Comparison of ENCODE assay signal across 21 cellular contexts in genomic region chr2:240636563-240637115, GRCh38. TPM values are rescaled to one million over a fixed set of nuclear protein-coding genes. Genes with fewer than 3 reads are reported as not detected.
DNase-seq lines count a peak whose midpoint lies in the region; ATAC-seq and TF ChIP-seq lines count a peak whose summit lies in the region.
"Had no signal": no experiment of that assay in that cellular context is flagged by ENCODE, and none has a peak within 500 bp of the region (broad histone marks: within the 10 kb centered on the region; RNA-seq: fewer than 3 reads in every experiment).

No MANE protein-coding gene starts in this region.

- 82 to 91% (median 86%) methylated on average over 10 to 11 of the region's 11 CpGs for WGBS in spleen, 5 donors
- WGBS in H9 (ENCODE audit: extremely low coverage, insufficient read length, low lambda C conversion rate) = no CpG with 5 or more reads among the region's 11 CpGs

- H3K79me1 ChIP-seq in H9 (ENCODE audit: insufficient read depth, low read depth, low read length, poor library complexity, severe bottlenecking) = no peaks in the 10 kb centered on the region

- no peak overlapping the region for H4K5ac ChIP-seq in H9 (ENCODE audit: insufficient read length, low read depth, low read length)

- H3K56ac ChIP-seq in H9 (ENCODE audit: insufficient read length, low read depth, low read length) = no peak overlapping the region

- no peaks in the 10 kb centered on the region for H3K36me3 Mint-ChIP-seq in activated naive CD4-positive, alpha-beta T cell treated with anti-CD3 and anti-CD28 coated beads, Interleukin-2, amount 10 ng/mL, durations not matched to agents 7 days and 5 days
- H3K36me3 Mint-ChIP-seq in activated B cell treated with CpG ODN at 0.5 μM for 24 hours (ENCODE audit: low read depth) = no peaks in the 10 kb centered on the region
- peaks cover 0 to 16% (median 0%) of the 10 kb centered on the region in 3 experiments; a peak in 3 of 7 replicates for H3K36me3 Mint-ChIP-seq in H9 (ENCODE audit: insufficient read depth in 1 of 3, low read depth in 3 of 3)

- H3K27me3 ChIP-seq in spleen (replicated peaks in 1 of 7) = no peaks in the 10 kb centered on the region
- H3K27me3 ChIP-seq in H9 (ENCODE audit: insufficient read depth, low read length) = no peaks in the 10 kb centered on the region; the same call in 1 of the 2 replicates

- no peak overlapping the region for H3T11ph ChIP-seq in H9 (ENCODE audit: low read length)

- CTCF ChIA-PET in activated naive CD4-positive, alpha-beta T cell treated with anti-CD3 and anti-CD28 coated beads, Interleukin-2, amount 10 ng/mL, durations not matched to agents 7 days and 5 days (lab: Charles Lee) = no interaction called here
- CTCF ChIA-PET in activated B cell treated with CpG ODN at 0.5 μM for 24 hours (lab: Charles Lee) = no interaction called here

- H2BK15ac ChIP-seq in H9 (ENCODE audit: low read depth, low read length) = no peak overlapping the region

- H2AK5ac ChIP-seq in H9 (ENCODE audit: insufficient read length, low read length) = no peak overlapping the region

- POLR2A ChIA-PET in activated B cell treated with CpG ODN at 0.5 μM for 24 hours (lab: Charles Lee) = no interaction called here

- no peak for DNase-seq in activated naive CD4-positive, alpha-beta T cell treated with anti-CD3 and anti-CD28 coated beads, Interleukin-2, amount 10 ng/mL, durations not matched to agents 7 days and 5 days
- no peak for DNase-seq in activated naive CD4-positive, alpha-beta T cell (lab: John Stamatoyannopoulos, UW)
- peak; percentile 6 for DNase-seq in activated B cell treated with CpG ODN at 0.5 μM for 24 hours
- peak; percentile 30 for DNase-seq in left lobe of liver (ENCODE audit: low spot score)
- peak; percentile 60 for DNase-seq in spleen
- no peak for DNase-seq in H9
- DNase-seq in GDM1 (lab: John Stamatoyannopoulos, UW) = no peak
- DNase-seq: DMS 273 treated with DMSO at 0.1 percent for 48 hours, GF-D8, HFFc6, NCI-H1048, NCI-H1436 treated with DMSO at 0.1 percent for 48 hours, NCI-H2029 treated with DMSO at 0.1 percent for 48 hours, NCI-H2171 treated with DMSO at 0.1 percent for 48 hours, NCI-H446 treated with DMSO at 0.1 percent for 48 hours, NCI-H748 treated with DMSO at 0.1 percent for 48 hours had no signal

- no peak overlapping the region for H3K4me3 Mint-ChIP-seq in activated naive CD4-positive, alpha-beta T cell treated with anti-CD3 and anti-CD28 coated beads, Interleukin-2, amount 10 ng/mL, durations not matched to agents 7 days and 5 days
- no peak overlapping the region for H3K4me3 Mint-ChIP-seq in activated B cell treated with CpG ODN at 0.5 μM for 24 hours
- H3K4me3 Mint-ChIP-seq in H9 = no peak overlapping the region
- H3K4me3 Mint-ChIP-seq: HFFc6 had no signal

- no peak overlapping the region for H3K4ac ChIP-seq in H9 (ENCODE audit: low read depth, low read length)

- intact Hi-C loops in activated B cell treated with CpG ODN at 0.5 μM for 24 hours (cut with micrococcal nuclease) (no loop called here), spleen (cut with DNase I; ENCODE audit: low total_unique reads) (no loop called here)

- no peak overlapping the region for H3K4me2 ChIP-seq in H9 (ENCODE audit: insufficient read depth, insufficient read length, low read length)

- H2BK12ac ChIP-seq in H9 (ENCODE audit: insufficient read length, low read depth, low read length) = no peak overlapping the region

- no peaks in the 10 kb centered on the region for H3K23me2 ChIP-seq in H9 (ENCODE audit: insufficient read length, low read depth, low read length, poor library complexity, severe bottlenecking)

- TF ChIP-seq POLR2A in spleen (IDR thresholded peaks at IDR 0.05) = no peak

- no peak overlapping the region for H2AFZ ChIP-seq in H9 (ENCODE audit: low read length)

- no peak overlapping the region for H4K91ac ChIP-seq in H9 (ENCODE audit: insufficient read length, low read depth, low read length)

- H3K27ac ChIP-seq in spleen = no peak overlapping the region
- no peak overlapping the region for H3K27ac ChIP-seq in H9 (ENCODE audit: insufficient read length, low read depth, low read length)
- H3K27ac ChIP-seq: C4-2B, RWPE1 had no signal

- H3K9me3 ChIP-seq in spleen (peaks cover 0 to 36% (median 24%) of the 10 kb centered on the region in 8 donors), H9 (ENCODE audit: control insufficient read depth, low read depth, low read length) (peaks cover 9% of the 10 kb centered on the region)

- no peaks in the 10 kb centered on the region for H3K79me2 ChIP-seq in H9 (ENCODE audit: insufficient read depth, low read length)

- H3K27me3 Mint-ChIP-seq in activated naive CD4-positive, alpha-beta T cell treated with anti-CD3 and anti-CD28 coated beads, Interleukin-2, amount 10 ng/mL, durations not matched to agents 7 days and 5 days = peaks cover 11% of the 10 kb centered on the region
- no peaks in the 10 kb centered on the region for H3K27me3 Mint-ChIP-seq in activated B cell treated with CpG ODN at 0.5 μM for 24 hours
- H3K27me3 Mint-ChIP-seq in H9 (ENCODE audit: low read depth) = peaks cover 48% of the 10 kb centered on the region

- H4K8ac ChIP-seq in H9 (replicated peaks; ENCODE audit: insufficient read length, low read depth, low read length) = no peak overlapping the region

- H3K9ac ChIP-seq in H9 (ENCODE audit: extremely low read depth, insufficient read length, low read length) = no peak overlapping the region

- no peak overlapping the region for H3K4me3 ChIP-seq in spleen

- H3K4me1 ChIP-seq in spleen (no peaks in the 10 kb centered on the region), H9 (ENCODE audit: insufficient read depth, low read length) (no peaks in the 10 kb centered on the region)

- ATAC-seq in activated B cell treated with CpG ODN at 0.5 μM for 24 hours (ENCODE audit: low read depth) (no peak), left lobe of liver (no peak), GM21737 (IDR thresholded peaks at IDR 0.05; ENCODE audit: unreplicated experiment) (no peak)

- no peak overlapping the region for H2BK120ac ChIP-seq in H9 (ENCODE audit: low read depth, low read length, poor library complexity, severe bottlenecking)

- H4K20me1 ChIP-seq in H9 (ENCODE audit: control insufficient read depth, insufficient read depth, insufficient read length) = no peaks in the 10 kb centered on the region

- H3K23ac ChIP-seq in H9 (ENCODE audit: insufficient read length, low read depth, low read length) = no peak overlapping the region

- H3K4me1 Mint-ChIP-seq in activated naive CD4-positive, alpha-beta T cell treated with anti-CD3 and anti-CD28 coated beads, Interleukin-2, amount 10 ng/mL, durations not matched to agents 7 days and 5 days = no peaks in the 10 kb centered on the region
- H3K4me1 Mint-ChIP-seq in activated B cell treated with CpG ODN at 0.5 μM for 24 hours (no peaks in the 10 kb centered on the region), H9 (no peaks in the 10 kb centered on the region)

- no peak overlapping the region for H2BK5ac ChIP-seq in H9 (ENCODE audit: insufficient read length, low read length)

- no peak for TF ChIP-seq CTCF in activated B cell treated with CpG ODN at 0.5 μM for 24 hours (IDR thresholded peaks at IDR 0.05)
- no peak for TF ChIP-seq CTCF in spleen (IDR thresholded peaks at IDR 0.05 in 8 of 11, conservative IDR thresholded peaks at IDR 0.05 in 3 of 11)
- TF ChIP-seq CTCF in H9 (conservative IDR thresholded peaks at IDR 0.05) = no peak

- H2BK20ac ChIP-seq in H9 (ENCODE audit: low read depth, low read length, poor library complexity, severe bottlenecking) = no peak overlapping the region

- H3K36me3 ChIP-seq in spleen = peaks cover 0 to 8% (median 0%) of the 10 kb centered on the region in 6 donors

- H3K18ac ChIP-seq in H9 (ENCODE audit: insufficient read length, low read depth, low read length) = no peak overlapping the region

- H3K9me3 Mint-ChIP-seq in activated naive CD4-positive, alpha-beta T cell treated with anti-CD3 and anti-CD28 coated beads, Interleukin-2, amount 10 ng/mL, durations not matched to agents 7 days and 5 days = peaks cover 27% of the 10 kb centered on the region
- peaks cover 14% of the 10 kb centered on the region for H3K9me3 Mint-ChIP-seq in activated B cell treated with CpG ODN at 0.5 μM for 24 hours
- peaks cover 40 to 50% of the 10 kb centered on the region in 2 experiments for H3K9me3 Mint-ChIP-seq in H9

- peak overlapping the region; percentile 58 for H3K27ac Mint-ChIP-seq in activated naive CD4-positive, alpha-beta T cell treated with anti-CD3 and anti-CD28 coated beads, Interleukin-2, amount 10 ng/mL, durations not matched to agents 7 days and 5 days
- H3K27ac Mint-ChIP-seq in activated B cell treated with CpG ODN at 0.5 μM for 24 hours (no peak overlapping the region), H9 (no peak overlapping the region)
- H3K27ac Mint-ChIP-seq: HFFc6 had no signal

- no peak overlapping the region for H3K14ac ChIP-seq in H9 (ENCODE audit: insufficient read depth, low read length)

RNA-seq across cellular contexts. Expression of gene GPR35, which starts 11.4 kb away (rescaled TPM):
- total RNA-seq in activated B cell treated with CpG ODN at 0.5 μM for 24 hours (1.6 TPM in 2 replicates), left lobe of liver (0.53 TPM), spleen (10 to 100 TPM; 10.3 to 25.3 (median 18.7) TPM), H9 (2021) (0.66 and 1.4 TPM in 2 replicates)
- polyA plus RNA-seq in spleen = 10 to 100 TPM in 2 of 3 donors, 1 to 10 TPM in 1; 7.4 to 19.1 (median 17.8) TPM

RNA-seq across cellular contexts. Expression of gene AQP12B, which starts 46.0 kb away (rescaled TPM):
- total RNA-seq in activated B cell treated with CpG ODN at 0.5 μM for 24 hours (not detected in 2 replicates), left lobe of liver (not detected), spleen (under 1 TPM in 1 of 7 donors, not detected in 6; 0.95 TPM), H9 (2021) (not detected in 2 replicates)
- 1 to 10 TPM in 1 of 3 donors, under 1 TPM in 1, not detected in 1; 0.03 to 1.8 TPM for polyA plus RNA-seq in spleen
- total RNA-seq: H4, HFFc6, MCF 10A had no signal

RNA-seq across cellular contexts. Expression of gene CAPN10, which starts 50.1 kb away (rescaled TPM):
- total RNA-seq in activated B cell treated with CpG ODN at 0.5 μM for 24 hours (55.2 and 61.8 TPM in 2 replicates), left lobe of liver (13.7 TPM), spleen (10 to 100 TPM; 43.0 to 82.6 (median 59.4) TPM), H9 (2021) (45.0 and 47.4 TPM in 2 replicates)
- 10 to 100 TPM; 34.7 to 83.1 (median 66.1) TPM for polyA plus RNA-seq in spleen

RNA-seq across cellular contexts. Expression of gene AQP12A, which starts 55.0 kb away (rescaled TPM):
- total RNA-seq in activated B cell treated with CpG ODN at 0.5 μM for 24 hours (not detected in 2 replicates), left lobe of liver (not detected), spleen (1 to 10 TPM in 1 of 7 donors, not detected in 6; 1.6 TPM), H9 (2021) (not detected in 2 replicates)
- polyA plus RNA-seq in spleen = 1 to 10 TPM in 1 of 3 donors, not detected in 2; 1.8 TPM
- total RNA-seq: H4, HFFc6, MCF 10A had no signal

Comparison
In these comparisons a context has a peak if more than half of its experiments do, and no peak if none do; other contexts are left out.
1. DNase-seq: peak in activated B cell treated with CpG ODN at 0.5 μM for 24 hours (single experiment), left lobe of liver (single experiment) and spleen (single experiment); none in activated naive CD4-positive, alpha-beta T cell treated with anti-CD3 and anti-CD28 coated beads, Interleukin-2, amount 10 ng/mL, durations not matched to agents 7 days and 5 days (single experiment), activated naive CD4-positive, alpha-beta T cell (0 of 4), H9 (single experiment) and GDM1 (single experiment).